ENCODE assay signal across 19 cellular contexts in the genomic region with DNA sequence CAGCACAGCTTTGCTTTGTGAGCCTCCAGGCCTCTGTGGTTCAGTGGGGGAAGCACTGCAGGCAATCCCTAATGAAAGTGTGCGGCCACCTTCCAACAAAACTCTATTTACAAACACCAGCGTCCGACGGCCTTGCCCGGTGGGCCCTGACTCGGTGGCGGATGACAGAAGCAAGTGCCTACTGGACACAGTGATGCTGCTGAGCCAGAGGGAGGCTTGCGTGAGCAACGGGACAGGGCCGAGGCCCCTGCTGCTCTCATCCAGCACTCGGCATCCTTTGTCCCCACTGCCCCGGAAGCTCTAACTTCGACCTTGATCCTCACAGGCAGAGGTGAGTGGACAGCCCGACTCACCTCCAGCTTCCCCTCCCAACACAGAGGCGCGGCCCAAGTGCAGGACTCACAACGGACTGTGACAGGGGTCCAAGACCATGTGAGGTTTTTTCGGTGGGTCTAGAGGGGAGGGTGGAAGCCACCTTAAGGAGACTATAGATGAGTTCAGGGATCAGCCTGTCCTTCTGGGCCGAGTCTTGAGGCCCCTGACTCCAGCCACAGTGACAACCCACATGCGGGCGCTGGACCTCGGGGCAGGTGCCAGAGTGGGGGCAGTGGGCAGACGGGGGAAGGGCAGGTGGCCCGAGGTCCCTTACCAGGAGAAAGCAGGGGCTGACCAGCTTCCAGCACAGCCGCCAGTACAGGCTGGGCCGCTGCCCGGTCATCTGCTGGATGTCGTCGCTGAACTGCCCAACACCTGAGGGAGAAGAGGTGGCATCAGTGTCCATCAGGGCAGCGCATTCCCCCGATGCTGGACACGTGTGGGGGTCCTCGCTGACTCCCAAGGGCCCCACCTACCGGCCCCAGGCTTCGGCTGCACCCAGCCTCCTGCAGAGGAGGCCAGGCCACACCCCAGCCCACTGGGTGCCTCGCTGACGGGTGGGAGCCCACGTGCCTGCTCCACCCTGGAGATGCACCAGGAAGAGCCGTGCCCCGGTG. TPM values are rescaled to one million over a fixed set of nuclear protein-coding genes. Genes with fewer than 3 reads are reported as not detected.
DNase-seq lines count a peak whose midpoint lies in the region; ATAC-seq, FAIRE-seq and TF ChIP-seq lines count a peak whose summit lies in the region.
"Had no signal": no experiment of that assay in that cellular context is flagged by ENCODE, and none has a peak within 500 bp of the region (broad histone marks: within the 10 kb centered on the region; RNA-seq: fewer than 3 reads in every experiment).

No MANE protein-coding gene starts in this region.

- no peaks in the 10 kb centered on the region; the same call in 1 of the 2 replicates for H4K20me1 ChIP-seq in HepG2 (ENCODE audit: insufficient read depth, low read length)

- TF ChIP-seq CTCF in chondrocyte (IDR thresholded peaks at IDR 0.05): no peak
- TF ChIP-seq CTCF in HepG2 (CRISPR knock-in tag; IDR thresholded peaks at IDR 0.05): no peak
- no peak for TF ChIP-seq CTCF in spleen (IDR thresholded peaks at IDR 0.05 in 8 of 11, conservative IDR thresholded peaks at IDR 0.05 in 3 of 11)

- intact Hi-C loops in HepG2 (cut with micrococcal nuclease; ENCODE audit: unreplicated experiment) (no loop called here), spleen (cut with DNase I; ENCODE audit: low total_unique reads) (no loop called here)

- TF ChIP-seq POLR2A in HepG2 (IDR thresholded peaks at IDR 0.05; ENCODE audit: insufficient read depth in 1 of 2, low read depth in 2 of 2, low read length in 2 of 2) (no peak), spleen (IDR thresholded peaks at IDR 0.05) (no peak)

- FAIRE-seq in HepG2 (lab: Jason Lieb, UNC): no peak
- FAIRE-seq: HTR-8/SVneo had no signal

- no peaks in the 10 kb centered on the region for H3K4me1 Mint-ChIP-seq in activated T-cell treated with anti-CD3 and anti-CD28 coated beads, Interleukin-2, amount 50 U/mL, for 24 hours (ENCODE audit: low read depth)
- H3K4me1 Mint-ChIP-seq in chondrocyte (ENCODE audit: low read depth): no peaks in the 10 kb centered on the region
- H3K4me1 Mint-ChIP-seq: CD14-positive monocyte had no signal

- no peak overlapping the region for H3K27ac Mint-ChIP-seq in activated T-cell treated with anti-CD3 and anti-CD28 coated beads, Interleukin-2, amount 50 U/mL, for 24 hours
- no peak overlapping the region for H3K27ac Mint-ChIP-seq in chondrocyte (ENCODE audit: unreplicated experiment)
- H3K27ac Mint-ChIP-seq: CD14-positive monocyte had no signal

- no peak for TF ChIP-seq EP300 in HepG2 (IDR thresholded peaks at IDR 0.05; ENCODE audit: low read depth in 2 of 2, low read length in 2 of 2)
- no peak for TF ChIP-seq EP300 in HepG2 (CRISPR knock-in tag; IDR thresholded peaks at IDR 0.05; ENCODE audit: borderline replicate concordance)

- H3K36me3 ChIP-seq in HepG2 (replicated peaks in 1 of 2; ENCODE audit: control insufficient read depth in 1 of 2, insufficient read depth in 2 of 2, low read length in 2 of 2) (no peaks in the 10 kb centered on the region), spleen (no peaks in the 10 kb centered on the region)

- no peaks in the 10 kb centered on the region for H3K36me3 Mint-ChIP-seq in activated T-cell treated with anti-CD3 and anti-CD28 coated beads, Interleukin-2, amount 50 U/mL, for 24 hours (ENCODE audit: low read depth)
- H3K36me3 Mint-ChIP-seq in chondrocyte (ENCODE audit: low read depth): no peaks in the 10 kb centered on the region
- H3K36me3 Mint-ChIP-seq: CD14-positive monocyte had no signal

- POLR2A ChIA-PET in HepG2 (lab: Yijun Ruan, JAX): interaction anchor here (0.6 kb wide), 1 partner anchor 20 kb away, joined by 3 read pairs; no protein-coding TSS in a partner anchor

- ATAC-seq in HepG2 (no peak), GM21390 (IDR thresholded peaks at IDR 0.05; ENCODE audit: unreplicated experiment) (no peak), GM21825 (IDR thresholded peaks at IDR 0.05; ENCODE audit: unreplicated experiment) (no peak)
- ATAC-seq: PC-3 had no signal

- H2AFZ ChIP-seq in HepG2 (ENCODE audit: low read length): no peak overlapping the region

- H3K79me2 ChIP-seq in HepG2 (ENCODE audit: insufficient read depth, low read length): no peaks in the 10 kb centered on the region

- H3K27me3 ChIP-seq in HepG2 (ENCODE audit: control insufficient read depth in 1 of 2, insufficient read depth in 2 of 2, low read length in 2 of 2) (peaks cover 9 to 82% of the 10 kb centered on the region in 2 experiments), spleen (replicated peaks in 1 of 7) (peaks cover 0 to 75% (median 20%) of the 10 kb centered on the region in 7 donors)

- H3K9ac ChIP-seq in HepG2 (ENCODE audit: insufficient read depth, low read depth, low read length): no peak overlapping the region

- in situ Hi-C loops in HepG2 (cut with HindIII; ENCODE audit: extremely low pct_ligation_motif_present, low pct_unique_long_range_greater_than_20kb): no loop called here

- H3K9me3 ChIP-seq in HepG2 (ENCODE audit: low read length) (no peaks in the 10 kb centered on the region), spleen (no peaks in the 10 kb centered on the region)

- H3K27me3 Mint-ChIP-seq in activated T-cell treated with anti-CD3 and anti-CD28 coated beads, Interleukin-2, amount 50 U/mL, for 24 hours: peaks cover 19% of the 10 kb centered on the region
- peaks cover 39% of the 10 kb centered on the region for H3K27me3 Mint-ChIP-seq in chondrocyte (ENCODE audit: low read depth)

- no peak overlapping the region for H3K4me3 Mint-ChIP-seq in activated T-cell treated with anti-CD3 and anti-CD28 coated beads, Interleukin-2, amount 50 U/mL, for 24 hours
- no peak overlapping the region for H3K4me3 Mint-ChIP-seq in chondrocyte (ENCODE audit: unreplicated experiment)

- H3K4me3 ChIP-seq in HepG2 (replicated peaks in 1 of 3; ENCODE audit: insufficient read depth in 1 of 3, low read depth in 2 of 3, low read length in 3 of 3) (no peak overlapping the region), spleen (no peak overlapping the region)

- peak; percentile 6 for DNase-seq in activated T-cell treated with anti-CD3 and anti-CD28 coated beads, Interleukin-2, amount 50 U/mL, for 1 hour
- DNase-seq in activated T-cell treated with anti-CD3 and anti-CD28 coated beads, Interleukin-2, amount 50 U/mL, for 24 hours: no peak
- DNase-seq in chondrocyte (ENCODE audit: low spot score) (peak; percentile 88), HepG2 (ENCODE audit: low spot score) (no peak), spleen (peak; percentile 66)
- no peak for DNase-seq in activated CD8-positive, alpha-beta memory T cell treated with anti-CD3 and anti-CD28 coated beads, Interleukin-2, amount 50 U/mL, for 48 hours
- DNase-seq: DMS79 treated with DMSO at 0.1 percent for 48 hours, HCEC 1CT, NCI-H1105, NCI-H187, NCI-H2227 treated with DMSO at 0.1 percent for 48 hours, PC-3 had no signal

- no peak for TF ChIP-seq RAD21 in HepG2 (CRISPR knock-in tag; IDR thresholded peaks at IDR 0.05)

- WGBS in HepG2 (ENCODE audit: low lambda C conversion rate): 42% methylated on average over 13 of the region's 40 CpGs
- WGBS in spleen, 5 donors: 85 to 91% (median 86%) methylated on average over 20 to 40 of the region's 40 CpGs

- H3K4me1 ChIP-seq in HepG2 (ENCODE audit: insufficient read depth, low read length): no peaks in the 10 kb centered on the region
- no peaks in the 10 kb centered on the region for H3K4me1 ChIP-seq in spleen

- CTCF ChIA-PET in HepG2 (lab: Yijun Ruan, JAX; ENCODE audit: low intra/inter-chr PET ratio, low total read pairs): no interaction called here

- H3K9me3 Mint-ChIP-seq in activated T-cell treated with anti-CD3 and anti-CD28 coated beads, Interleukin-2, amount 50 U/mL, for 24 hours: no peaks in the 10 kb centered on the region
- no peaks in the 10 kb centered on the region for H3K9me3 Mint-ChIP-seq in chondrocyte (ENCODE audit: low read depth)

- no peak overlapping the region for H3K4me2 ChIP-seq in HepG2 (ENCODE audit: low read depth, low read length)

- no TSS peak for BruUV-seq in HepG2 (replicated peaks; lab: Mats Ljungman, UMichigan)

- no peak overlapping the region for H3K27ac ChIP-seq in HepG2 (ENCODE audit: extremely low read length, insufficient read depth, low read length)
- H3K27ac ChIP-seq in spleen: no peak overlapping the region
- H3K27ac ChIP-seq: 22Rv1 had no signal

TF ChIP-seq in HepG2, 621 proteins besides CTCF, POLR2A, EP300 and RAD21 (continues in another document):
- TF ChIP-seq MYNN (CRISPR knock-in tag; IDR thresholded peaks at IDR 0.05; ENCODE audit: low read depth) (no peak), CCDC6 (CRISPR knock-in tag; IDR thresholded peaks at IDR 0.05) (no peak), BCL6 (CRISPR knock-in tag; IDR thresholded peaks at IDR 0.05) (no peak), GABPA (IDR thresholded peaks at IDR 0.05; ENCODE audit: low read depth, low read length) (no peak), GABPA (CRISPR knock-in tag; IDR thresholded peaks at IDR 0.05; ENCODE audit: low read depth) (peak; percentile 55)

RNA-seq across cellular contexts. Expression of a gene that starts 39.4 kb away (rescaled TPM):
- total RNA-seq in chondrocyte (not detected in 3 replicates), HepG2 (2016; rRNA removed; fragmentation: Illumina TruSeq; extraction: Trizol) (not detected in 2 replicates), spleen (under 1 TPM in 3 of 7 donors, not detected in 4; 0.09 to 0.27 (median 0.18) TPM)
- not detected in 2 replicates for total RNA-seq in HepG2 (2016; cell fraction: cytosol; rRNA removed; fragmentation: Illumina TruSeq; extraction: Trizol; ENCODE audit: low read depth)
- not detected in 2 replicates for total RNA-seq in HepG2 (2016; cell fraction: insoluble cytoplasmic fraction; rRNA removed; fragmentation: Illumina TruSeq; extraction: Trizol)
- total RNA-seq in HepG2 (2016; cell fraction: membrane; rRNA removed; fragmentation: Illumina TruSeq; extraction: Trizol): not detected in 2 replicates
- not detected in 2 replicates for total RNA-seq in HepG2 (2016; cell fraction: nucleus; rRNA removed; fragmentation: Illumina TruSeq; extraction: Trizol)
- polyA plus RNA-seq in HepG2 (2011; rRNA removed) (0.01 and 0.12 TPM in 2 replicates), spleen (under 1 TPM; 0.02 to 0.06 (median 0.03) TPM)
- polyA plus RNA-seq in HepG2 (2011; cell fraction: cytosol; rRNA removed): 0.03 and 0.06 TPM in 2 replicates
- polyA plus RNA-seq in HepG2 (2011; cell fraction: nucleus; rRNA removed): 0.18 and 0.36 TPM in 2 replicates
- 0.15 and 0.17 TPM in 2 replicates for polyA plus RNA-seq in HepG2 (2012)
- not detected in 2 replicates for polyA plus RNA-seq in HepG2 (2016; cell fraction: cytosol; fragmentation: Illumina TruSeq; extraction: Trizol; ENCODE audit: low read depth)
- polyA plus RNA-seq in HepG2 (2016; cell fraction: insoluble cytoplasmic fraction; fragmentation: Illumina TruSeq; extraction: Trizol; ENCODE audit: low read depth): not detected in 2 replicates
- polyA plus RNA-seq in HepG2 (2016; cell fraction: membrane; fragmentation: Illumina TruSeq; extraction: Trizol; ENCODE audit: low read depth): not detected in 2 replicates
- not detected in 2 replicates for polyA plus RNA-seq in HepG2 (2016; cell fraction: nucleus; fragmentation: Illumina TruSeq; extraction: Trizol; ENCODE audit: insufficient read depth, low read depth)
- 0.12 and 0.14 TPM in 2 replicates for polyA minus RNA-seq in HepG2 (2011; rRNA and poly(A)+ RNA removed; ENCODE audit: low replicate concordance)
- polyA minus RNA-seq in HepG2 (2011; cell fraction: cytosol; rRNA and poly(A)+ RNA removed): not detected in 2 replicates
- polyA minus RNA-seq in HepG2 (2011; cell fraction: nucleus; rRNA and poly(A)+ RNA removed): 0.12 TPM in 1 of 2 replicates, not detected in the other
- total RNA-seq: LHCN-M2, PC-3, SK-MEL-5 had no signal
- polyA plus RNA-seq: CD14-positive monocyte had no signal

Comparison
In these comparisons a context has a peak if more than half of its experiments do, and no peak if none do; other contexts are left out.
1. DNase-seq: peak in activated T-cell treated with anti-CD3 and anti-CD28 coated beads, Interleukin-2, amount 50 U/mL, for 1 hour (single experiment), chondrocyte (single experiment) and spleen (single experiment); none in activated T-cell treated with anti-CD3 and anti-CD28 coated beads, Interleukin-2, amount 50 U/mL, for 24 hours (single experiment), HepG2 (single experiment) and activated CD8-positive, alpha-beta memory T cell treated with anti-CD3 and anti-CD28 coated beads, Interleukin-2, amount 50 U/mL, for 48 hours (single experiment).